Comparison of ENCODE assay signal across 10 cellular contexts in the genomic region with DNA sequence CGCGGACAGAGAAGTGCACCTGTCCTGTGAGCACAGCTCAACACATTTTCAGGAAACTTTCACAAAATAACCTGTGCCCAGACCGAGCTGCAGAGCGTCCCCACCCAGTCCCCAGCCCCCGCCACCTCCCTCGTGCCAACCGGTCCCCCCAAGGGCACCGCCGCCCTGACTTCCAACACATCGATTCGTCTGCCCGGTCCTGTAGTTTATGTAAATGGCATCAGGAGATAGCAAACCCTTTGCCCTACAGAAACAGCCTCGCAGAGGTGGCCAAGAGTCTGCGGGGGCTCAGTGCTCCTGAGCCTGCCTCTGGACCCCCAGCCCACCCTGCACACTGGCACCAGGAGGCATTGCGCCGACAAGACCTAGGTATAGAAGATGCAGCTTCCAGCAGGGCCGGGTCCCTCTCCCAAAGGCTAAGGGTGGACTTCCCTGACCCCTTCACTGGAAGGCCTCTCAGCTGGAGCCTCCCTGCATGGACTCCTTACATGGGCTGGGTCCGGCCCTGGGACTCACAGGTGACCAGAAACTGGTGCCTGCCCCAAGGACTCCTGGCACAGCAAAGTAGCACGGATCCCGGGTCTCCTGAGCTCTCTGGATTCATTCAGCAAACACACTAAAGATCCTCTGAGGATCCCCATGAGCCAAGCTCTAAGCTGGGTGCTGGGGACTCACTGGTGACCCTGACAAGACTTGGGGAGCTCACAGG. TPM values are rescaled to one million over a fixed set of nuclear protein-coding genes. Genes with fewer than 3 reads are reported as not detected.
A peak's percentile ranks its signal among the peaks of the same experiment; 100 is the strongest.
DNase-seq lines count a peak whose midpoint lies in the region; ATAC-seq and TF ChIP-seq lines count a peak whose summit lies in the region.
"Had no signal": no experiment of that assay in that cellular context is flagged by ENCODE, and none has a peak within 500 bp of the region (broad histone marks: within the 10 kb centered on the region; RNA-seq: fewer than 3 reads in every experiment).

No MANE protein-coding gene starts in this region.

- no peaks in the 10 kb centered on the region for H4K20me1 ChIP-seq in DOHH2 (ENCODE audit: control insufficient read depth, insufficient read depth, low read depth, low read length)

- no peaks in the 10 kb centered on the region for H3K36me3 ChIP-seq in DOHH2 (ENCODE audit: control insufficient read depth, low read length)
- H3K36me3 ChIP-seq in RWPE2 (ENCODE audit: low read depth), result no peaks in the 10 kb centered on the region
- H3K36me3 ChIP-seq in esophagus muscularis mucosa, result no peaks in the 10 kb centered on the region

- H3K27me3 Mint-ChIP-seq in progenitor cell of endocrine pancreas, result peaks cover 44% of the 10 kb centered on the region

- no peak for ATAC-seq in RWPE2 (ENCODE audit: low read depth)
- no peak for ATAC-seq in HG03108 (IDR thresholded peaks at IDR 0.05; ENCODE audit: unreplicated experiment)
- no peak for ATAC-seq in GM18870 (IDR thresholded peaks at IDR 0.05; ENCODE audit: unreplicated experiment)
- no peak for ATAC-seq in GM18907 (IDR thresholded peaks at IDR 0.05; ENCODE audit: unreplicated experiment)

- no peaks in the 10 kb centered on the region for H3K9me2 ChIP-seq in DOHH2 (replicated peaks; ENCODE audit: control insufficient read depth, low read length)

- peak overlapping the region; percentile 72 for H3K4me3 Mint-ChIP-seq in progenitor cell of endocrine pancreas (ENCODE audit: low read depth)

- peak overlapping the region; percentile 73 for H3K4me3 ChIP-seq in DOHH2 (ENCODE audit: low read length)
- H3K4me3 ChIP-seq in RWPE2 (ENCODE audit: severe bottlenecking), result peak overlapping the region; percentile 58
- peak overlapping the region; percentile 59 to 70 (median 66) for H3K4me3 ChIP-seq in esophagus muscularis mucosa
- H3K4me3 ChIP-seq: mucosa of descending colon had no signal

- WGBS in esophagus muscularis mucosa, result 52% methylated on average over 11 of the region's 20 CpGs

- peaks cover 7% of the 10 kb centered on the region for H3K4me1 Mint-ChIP-seq in progenitor cell of endocrine pancreas (ENCODE audit: low read depth)

- no peak for TF ChIP-seq EP300 in esophagus muscularis mucosa (IDR thresholded peaks at IDR 0.05)

- no peaks in the 10 kb centered on the region for H3K9me3 ChIP-seq in DOHH2 (ENCODE audit: control insufficient read depth, insufficient read depth, low read length)
- H3K9me3 ChIP-seq in RWPE2 (ENCODE audit: severe bottlenecking), result no peaks in the 10 kb centered on the region
- H3K9me3 ChIP-seq in esophagus muscularis mucosa, result no peaks in the 10 kb centered on the region
- H3K9me3 ChIP-seq: mucosa of descending colon had no signal

- intact Hi-C loops in esophagus muscularis mucosa (cut with DNase I), result no loop called here

- H3K4me1 ChIP-seq in DOHH2 (ENCODE audit: control insufficient read depth, low read length) (peaks cover 6% of the 10 kb centered on the region; the same call in 1 of the 2 replicates), RWPE2 (ENCODE audit: insufficient read depth, poor library complexity, severe bottlenecking) (no peaks in the 10 kb centered on the region), esophagus muscularis mucosa (peaks cover 37 to 50% (median 47%) of the 10 kb centered on the region in 4 donors)

- no peaks in the 10 kb centered on the region for H3K79me2 ChIP-seq in DOHH2 (ENCODE audit: control insufficient read depth, low read length)

- peaks cover 4% of the 10 kb centered on the region; the same call in 1 of the 2 replicates for H3F3A ChIP-seq in DOHH2 (ENCODE audit: control insufficient read depth, insufficient read depth)

- peak overlapping the region; percentile 62 for H3K27ac Mint-ChIP-seq in progenitor cell of endocrine pancreas

- no peak for TF ChIP-seq CTCF in DOHH2 (IDR thresholded peaks at IDR 0.05; ENCODE audit: low read depth, low read length, poor library complexity, severe bottlenecking)
- TF ChIP-seq CTCF in RWPE2 (IDR thresholded peaks at IDR 0.05; ENCODE audit: poor library complexity, severe bottlenecking), result no peak
- no peak for TF ChIP-seq CTCF in esophagus muscularis mucosa (IDR thresholded peaks at IDR 0.05)
- no peak for TF ChIP-seq CTCF in progenitor cell of endocrine pancreas (IDR thresholded peaks at IDR 0.05; ENCODE audit: unreplicated experiment)

- H3K9me3 Mint-ChIP-seq in progenitor cell of endocrine pancreas (ENCODE audit: low read depth), result no peaks in the 10 kb centered on the region

- TF ChIP-seq POLR2A in esophagus muscularis mucosa (IDR thresholded peaks at IDR 0.05; ENCODE audit: low read depth), result no peak

- peak overlapping the region; percentile 89 for H3K4me2 ChIP-seq in DOHH2 (ENCODE audit: low read length)

- H3K36me3 Mint-ChIP-seq in progenitor cell of endocrine pancreas (ENCODE audit: insufficient read depth), result no peaks in the 10 kb centered on the region

- no peak overlapping the region for H3K27ac ChIP-seq in DOHH2 (ENCODE audit: low read depth, low read length)
- H3K27ac ChIP-seq in RWPE2 (ENCODE audit: poor library complexity, severe bottlenecking), result peak overlapping the region; percentile 34
- peak overlapping the region; percentile 5 to 71 (median 60) for H3K27ac ChIP-seq in esophagus muscularis mucosa (replicated peaks in 1 of 4)

- H3K27me3 ChIP-seq in DOHH2 (ENCODE audit: control insufficient read depth, low read length) (peaks cover 22% of the 10 kb centered on the region), RWPE2 (ENCODE audit: insufficient read depth, poor library complexity, severe bottlenecking) (no peaks in the 10 kb centered on the region), esophagus muscularis mucosa (peaks cover 0 to 14% (median 0%) of the 10 kb centered on the region in 4 donors)

- DNase-seq in RWPE2 (ENCODE audit: low spot score), result no peak
- no peak for DNase-seq in esophagus muscularis mucosa (ENCODE audit: extremely low spot score)
- no peak for DNase-seq in progenitor cell of endocrine pancreas (ENCODE audit: low spot score, unreplicated experiment)
- no peak for DNase-seq in stimulated activated CD4-positive, alpha-beta T cell treated with anti-CD3 and anti-CD28 coated beads, Interleukin-2, amount 100 ng/mL, for 48 hours

RNA-seq across cellular contexts. Expression of a gene that starts 6.6 kb away (rescaled TPM):
- total RNA-seq in esophagus muscularis mucosa (10 to 100 TPM in 2 of 4 donors, 1 to 10 TPM in 2; 5.8 to 18.1 (median 12.0) TPM), progenitor cell of endocrine pancreas (72.3 and 77.0 TPM in 2 replicates)

RNA-seq across cellular contexts. Expression of a gene that starts 32.0 kb away (rescaled TPM):
- 1 to 10 TPM; 2.5 to 9.1 (median 9.1) TPM for total RNA-seq in esophagus muscularis mucosa
- 68.3 and 68.9 TPM in 2 replicates for total RNA-seq in progenitor cell of endocrine pancreas

RNA-seq across cellular contexts. Expression of a gene that starts 56.3 kb away (rescaled TPM):
- total RNA-seq in esophagus muscularis mucosa, result 10 to 100 TPM; 16.6 to 25.0 (median 21.1) TPM
- total RNA-seq in progenitor cell of endocrine pancreas, result 44.1 and 49.5 TPM in 2 replicates

RNA-seq across cellular contexts. Expression of a gene that starts 57.1 kb away (rescaled TPM):
- total RNA-seq in esophagus muscularis mucosa (not detected), progenitor cell of endocrine pancreas (not detected in 2 replicates)
- total RNA-seq: activated CD8-positive, alpha-beta memory T cell treated with anti-CD3 and anti-CD28 coated beads for 36 hours had no signal
